In the genomic region with DNA sequence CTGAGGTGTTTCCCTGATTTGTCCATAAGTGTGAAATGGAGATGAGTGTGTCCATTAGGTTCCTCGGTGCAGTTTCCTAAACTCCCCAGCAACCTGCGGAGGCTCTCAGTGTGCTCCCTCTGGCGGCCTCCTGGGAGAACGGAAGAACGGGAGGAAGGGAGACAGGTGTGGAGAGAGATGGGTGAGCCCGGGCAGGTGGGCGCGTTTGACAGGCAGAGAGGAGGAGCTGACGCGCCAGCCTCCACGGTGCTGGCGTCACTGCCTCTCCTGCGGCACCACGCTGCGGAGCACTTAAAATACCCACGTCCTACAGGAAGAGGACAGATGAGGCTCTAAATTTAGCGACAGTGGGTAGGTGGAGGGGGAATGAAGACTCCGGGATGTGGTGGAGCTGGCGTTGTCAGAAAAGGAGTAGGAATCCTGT, we compare ENCODE assay signal across 8 cellular contexts. TPM values are rescaled to one million over a fixed set of nuclear protein-coding genes. Genes with fewer than 3 reads are reported as not detected.
A peak's percentile ranks its signal among the peaks of the same experiment; 100 is the strongest.
DNase-seq lines count a peak whose midpoint lies in the region; ATAC-seq and TF ChIP-seq lines count a peak whose summit lies in the region.

No MANE protein-coding gene starts in this region.

- H4K20me1 ChIP-seq in DND-41 (ENCODE audit: insufficient read depth, low read length): no peaks in the 10 kb centered on the region

- POLR2A ChIA-PET in activated CD4-positive, alpha-beta memory T cell treated with anti-CD3 and anti-CD28 coated beads for 36 hours (lab: Charles Lee): no interaction called here

- H3K27me3 ChIP-seq in DND-41 (ENCODE audit: insufficient read depth, low read length, poor library complexity): no peaks in the 10 kb centered on the region
- peaks cover 33% of the 10 kb centered on the region for H3K27me3 ChIP-seq in gastroesophageal sphincter
- H3K27me3 ChIP-seq in psoas muscle (ENCODE audit: insufficient read depth in 3 of 3, low read length in 2 of 3): peaks cover 0 to 24% (median 0%) of the 10 kb centered on the region in 3 donors

- H3K27ac Mint-ChIP-seq in activated CD4-positive, alpha-beta memory T cell treated with anti-CD3 and anti-CD28 coated beads for 36 hours: no peak overlapping the region

- H3K36me3 Mint-ChIP-seq in activated CD4-positive, alpha-beta memory T cell treated with anti-CD3 and anti-CD28 coated beads for 36 hours: peaks cover 4% of the 10 kb centered on the region

- peaks cover 12% of the 10 kb centered on the region for H3K27me3 Mint-ChIP-seq in activated CD4-positive, alpha-beta memory T cell treated with anti-CD3 and anti-CD28 coated beads for 36 hours

- H3K4me3 Mint-ChIP-seq in activated CD4-positive, alpha-beta memory T cell treated with anti-CD3 and anti-CD28 coated beads for 36 hours: peak overlapping the region; percentile 7

- H3K4me1 ChIP-seq in DND-41 (ENCODE audit: insufficient read depth, low read length): no peaks in the 10 kb centered on the region
- peaks cover 0 to 5% (median 0%) of the 10 kb centered on the region in 3 donors for H3K4me1 ChIP-seq in gastroesophageal sphincter
- no peaks in the 10 kb centered on the region for H3K4me1 ChIP-seq in psoas muscle

- ATAC-seq in DND-41 (ENCODE audit: insufficient read depth, low read depth) (no peak), gastroesophageal sphincter (peak; percentile 39), psoas muscle (peak; percentile 39 to 75 (median 70)), HG02981 (IDR thresholded peaks at IDR 0.05; ENCODE audit: unreplicated experiment) (no peak), GM18868 (IDR thresholded peaks at IDR 0.05; ENCODE audit: unreplicated experiment) (no peak)

- peak; percentile 9 for TF ChIP-seq CTCF in DND-41 (IDR thresholded peaks at IDR 0.05; ENCODE audit: borderline replicate concordance, extremely low read depth, low read length, poor library complexity, severe bottlenecking)
- TF ChIP-seq CTCF in gastroesophageal sphincter (IDR thresholded peaks at IDR 0.05): peak in 2 of 4 experiments; percentile 38 to 41
- peak; percentile 42 for TF ChIP-seq CTCF in psoas muscle (IDR thresholded peaks at IDR 0.05)

- CTCF ChIA-PET in activated CD4-positive, alpha-beta memory T cell treated with anti-CD3 and anti-CD28 coated beads for 36 hours (lab: Charles Lee): interaction anchor here (0.6 to 1.7 kb wide), 5 partner anchors 10 to 107 kb away, joined by 3 to 10 read pairs (median 3); no protein-coding TSS in a partner anchor

- no peak overlapping the region for H3K4me2 ChIP-seq in DND-41 (ENCODE audit: insufficient read depth, low read length)

- intact Hi-C loops in activated CD4-positive, alpha-beta memory T cell treated with anti-CD3 and anti-CD28 coated beads for 36 hours (cut with micrococcal nuclease): no loop called here
- intact Hi-C loops in psoas muscle (cut with DNase I): no loop called here

- H3K9me3 Mint-ChIP-seq in activated CD4-positive, alpha-beta memory T cell treated with anti-CD3 and anti-CD28 coated beads for 36 hours: peaks cover 5% of the 10 kb centered on the region

- H3K4me3 ChIP-seq in DND-41 (ENCODE audit: low read depth in 1 of 2, low read length in 2 of 2) (no peak overlapping the region), gastroesophageal sphincter (no peak overlapping the region), psoas muscle (no peak overlapping the region)

- H3K36me3 ChIP-seq in DND-41 (ENCODE audit: insufficient read depth, low read length): no peaks in the 10 kb centered on the region
- H3K36me3 ChIP-seq in gastroesophageal sphincter: peaks cover 0 to 8% of the 10 kb centered on the region in 2 donors
- H3K36me3 ChIP-seq in psoas muscle (ENCODE audit: insufficient read depth in 1 of 2, low read depth in 1 of 2): no peaks in the 10 kb centered on the region

- WGBS in gastroesophageal sphincter (ENCODE audit: low coverage in 1 of 2), 2 donors: 2 to 12% methylated on average over 9 to 10 of the region's 19 CpGs
- WGBS in psoas muscle, 3 donors: 6 to 7% (median 6%) methylated on average over 19 of the region's 19 CpGs

- H3K9me3 ChIP-seq in DND-41 (ENCODE audit: insufficient read depth, low read length, severe bottlenecking): peaks cover 9% of the 10 kb centered on the region
- H3K9me3 ChIP-seq in gastroesophageal sphincter: no peaks in the 10 kb centered on the region
- H3K9me3 ChIP-seq in psoas muscle: no peaks in the 10 kb centered on the region

- peaks cover 8% of the 10 kb centered on the region for H3K4me1 Mint-ChIP-seq in activated CD4-positive, alpha-beta memory T cell treated with anti-CD3 and anti-CD28 coated beads for 36 hours (ENCODE audit: low read depth)

- TF ChIP-seq EP300 in gastroesophageal sphincter (IDR thresholded peaks at IDR 0.05): no peak

- no peak for DNase-seq in DND-41
- DNase-seq in NCI-H128 (lab: John Stamatoyannopoulos, UW; ENCODE audit: unreplicated experiment): peak; percentile 72
- DNase-seq in activated CD4-positive, alpha-beta memory T cell treated with anti-CD3 and anti-CD28 coated beads for 36 hours: peak; percentile 50
- no peak for DNase-seq in psoas muscle
- DNase-seq in OCI-M2 (lab: John Stamatoyannopoulos, UW; ENCODE audit: unreplicated experiment): no peak

- no peak for TF ChIP-seq POLR2A in gastroesophageal sphincter (IDR thresholded peaks at IDR 0.05)

- H2AFZ ChIP-seq in DND-41 (ENCODE audit: low read depth, low read length): no peak overlapping the region

- H3K27ac ChIP-seq in DND-41 (ENCODE audit: low read length) (no peak overlapping the region), gastroesophageal sphincter (no peak overlapping the region), psoas muscle (no peak overlapping the region)

- H3K79me2 ChIP-seq in DND-41 (ENCODE audit: insufficient read depth, low read length): no peaks in the 10 kb centered on the region

- H3K9ac ChIP-seq in DND-41 (ENCODE audit: low read depth, low read length): no peak overlapping the region

RNA-seq across cellular contexts. Expression of a gene that starts 26.8 kb away (rescaled TPM):
- 10 to 100 TPM; 26.0 to 27.9 TPM for total RNA-seq in activated CD4-positive, alpha-beta memory T cell treated with anti-CD3 and anti-CD28 coated beads for 36 hours
- total RNA-seq in gastroesophageal sphincter (10 to 100 TPM; 36.8 to 53.2 (median 47.4) TPM), psoas muscle (100 to 1,000 TPM in 2 of 4 donors, 10 to 100 TPM in 2; 54.6 to 103 (median 94.2) TPM)
- polyA plus RNA-seq in psoas muscle: 10 to 100 TPM; 51.9 to 98.9 (median 73.0) TPM

RNA-seq across cellular contexts. Expression of a gene that starts 32.5 kb away (rescaled TPM):
- total RNA-seq in activated CD4-positive, alpha-beta memory T cell treated with anti-CD3 and anti-CD28 coated beads for 36 hours: 10 to 100 TPM; 40.1 to 44.7 TPM
- total RNA-seq in gastroesophageal sphincter: 10 to 100 TPM; 13.9 to 34.3 (median 17.4) TPM
- 1 to 10 TPM; 2.8 to 5.1 (median 3.3) TPM for total RNA-seq in psoas muscle
- polyA plus RNA-seq in psoas muscle: 1 to 10 TPM; 1.2 to 3.6 (median 1.3) TPM

RNA-seq across cellular contexts. Expression of a gene that starts 34.0 kb away (rescaled TPM):
- under 1 TPM in 1 of 2 experiments, not detected in 1; 0.21 TPM for total RNA-seq in activated CD4-positive, alpha-beta memory T cell treated with anti-CD3 and anti-CD28 coated beads for 36 hours
- total RNA-seq in gastroesophageal sphincter (1 to 10 TPM in 1 of 4 donors, under 1 TPM in 1, not detected in 2; 0.58 to 1.1 TPM), psoas muscle (under 1 TPM in 2 of 4 donors, not detected in 2; 0.48 to 0.61 TPM)
- polyA plus RNA-seq in psoas muscle: 1 to 10 TPM in 2 of 3 donors, under 1 TPM in 1; 0.18 to 1.4 (median 1.2) TPM

RNA-seq across cellular contexts. Expression of a gene that starts 53.7 kb away (rescaled TPM):
- 10 to 100 TPM; 17.1 to 22.6 TPM for total RNA-seq in activated CD4-positive, alpha-beta memory T cell treated with anti-CD3 and anti-CD28 coated beads for 36 hours
- total RNA-seq in gastroesophageal sphincter (100 to 1,000 TPM in 2 of 4 donors, 10 to 100 TPM in 2; 85.9 to 181 (median 103) TPM), psoas muscle (10 to 100 TPM; 14.6 to 17.0 (median 15.5) TPM)
- 1 to 10 TPM; 2.7 to 6.2 (median 5.1) TPM for polyA plus RNA-seq in psoas muscle

Comparison
In these comparisons a context has a peak if more than half of its experiments do, and no peak if none do; other contexts are left out.
1. ATAC-seq: peak in gastroesophageal sphincter (single experiment) and psoas muscle (4 of 4); none in DND-41 (single experiment), HG02981 (single experiment) and GM18868 (single experiment).
2. DNase-seq: peak in NCI-H128 (single experiment) and activated CD4-positive, alpha-beta memory T cell treated with anti-CD3 and anti-CD28 coated beads for 36 hours (single experiment); none in DND-41 (single experiment), psoas muscle (0 of 2) and OCI-M2 (single experiment).